Comparison of ENCODE assay signal across 11 cellular contexts in genomic region chr11:35675901-35676610, GRCh38. TPM values are rescaled to one million over a fixed set of nuclear protein-coding genes. Genes with fewer than 3 reads are reported as not detected.
A peak's percentile ranks its signal among the peaks of the same experiment; 100 is the strongest.
DNase-seq lines count a peak whose midpoint lies in the region; ATAC-seq, FAIRE-seq and TF ChIP-seq lines count a peak whose summit lies in the region.
"Had no signal": no experiment of that assay in that cellular context is flagged by ENCODE, and none has a peak within 500 bp of the region (broad histone marks: within the 10 kb centered on the region; RNA-seq: fewer than 3 reads in every experiment).

No MANE protein-coding gene starts in this region.

- no peak overlapping the region for H3K4me3 ChIP-seq in right lobe of liver
- no peak overlapping the region for H3K4me3 ChIP-seq in HepG2 (replicated peaks in 1 of 3; ENCODE audit: insufficient read depth in 1 of 3, low read depth in 2 of 3, low read length in 3 of 3)
- H3K4me3 ChIP-seq in fibroblast of villous mesenchyme (ENCODE audit: low read depth, low read length) = no peak overlapping the region
- no peak overlapping the region for H3K4me3 ChIP-seq in GM23338

- no peak overlapping the region for H3K27ac ChIP-seq in right lobe of liver
- H3K27ac ChIP-seq in HepG2 (ENCODE audit: extremely low read length, insufficient read depth, low read length) = no peak overlapping the region
- H3K27ac ChIP-seq in GM23338 (ENCODE audit: low read depth) = no peak overlapping the region

- no peaks in the 10 kb centered on the region for H3K27me3 ChIP-seq in right lobe of liver
- H3K27me3 ChIP-seq in HepG2 (ENCODE audit: control insufficient read depth in 1 of 2, insufficient read depth in 2 of 2, low read length in 2 of 2) = no peaks in the 10 kb centered on the region
- no peaks in the 10 kb centered on the region for H3K27me3 ChIP-seq in GM23338 (ENCODE audit: insufficient read depth)

- H3K79me2 ChIP-seq in HepG2 (ENCODE audit: insufficient read depth, low read length) (peaks cover 59% of the 10 kb centered on the region), GM23338 (replicated peaks; ENCODE audit: insufficient read depth) (peaks cover 86% of the 10 kb centered on the region)

- peak in 3 of 4 donors; percentile 15 to 25 (median 23) for ATAC-seq in right lobe of liver
- no peak for ATAC-seq in HepG2
- ATAC-seq in GM23338 = no peak

- 73% methylated on average over 1 of the region's 1 CpG for WGBS in right lobe of liver (ENCODE audit: insufficient coverage, low coverage, low lambda C conversion rate, missing lambda C conversion rate)
- 100% methylated on average over 1 of the region's 1 CpG for WGBS in HepG2 (ENCODE audit: low lambda C conversion rate)

- intact Hi-C loops in right lobe of liver (cut with DNase I) (no loop called here), HepG2 (cut with micrococcal nuclease; ENCODE audit: unreplicated experiment) (no loop called here)
- intact Hi-C loops in activated T-helper 2 cell treated with anti-CD3 and anti-CD28 coated beads, Interferon-gamma antibody, Interleukin-2, Interleukin-4, amounts not matched to agents 10 μg/mL and 5 μg/mL and 100 μg/mL, durations not matched to agents 14 hours and 24 hours and 36 hours (cut with micrococcal nuclease) = no loop called here

- H3K27ac Mint-ChIP-seq in IgD-negative memory B cell (peak overlapping the region; percentile 14 to 81 (median 76)), GM23338 (no peak overlapping the region)
- H3K27ac Mint-ChIP-seq in activated T-helper 2 cell treated with anti-CD3 and anti-CD28 coated beads, Interferon-gamma antibody, Interleukin-2, Interleukin-4, amounts not matched to agents 10 μg/mL and 5 μg/mL and 100 μg/mL, durations not matched to agents 14 hours and 24 hours and 36 hours = no peak overlapping the region
- H3K27ac Mint-ChIP-seq in activated T-cell treated with anti-CD3 and anti-CD28 coated beads, Interleukin-2, amount 50 U/mL, for 24 hours = no peak overlapping the region

- H4K20me1 ChIP-seq in HepG2 (ENCODE audit: insufficient read depth, low read length) = peaks cover 17% of the 10 kb centered on the region
- H4K20me1 ChIP-seq in GM23338 (replicated peaks; ENCODE audit: insufficient read depth) = 0 out of 2 replicates have a peak, but pooled peaks cover 7% of the 10 kb centered on the region

- H3K36me3 Mint-ChIP-seq in IgD-negative memory B cell (peaks cover 5% of the 10 kb centered on the region), GM23338 (ENCODE audit: low read depth) (no peaks in the 10 kb centered on the region)
- H3K36me3 Mint-ChIP-seq in activated T-helper 2 cell treated with anti-CD3 and anti-CD28 coated beads, Interferon-gamma antibody, Interleukin-2, Interleukin-4, amounts not matched to agents 10 μg/mL and 5 μg/mL and 100 μg/mL, durations not matched to agents 14 hours and 24 hours and 36 hours (ENCODE audit: low read depth) = no peaks in the 10 kb centered on the region
- H3K36me3 Mint-ChIP-seq in activated T-cell treated with anti-CD3 and anti-CD28 coated beads, Interleukin-2, amount 50 U/mL, for 24 hours (ENCODE audit: low read depth) = peaks cover 21% of the 10 kb centered on the region

- H3K9ac ChIP-seq in HepG2 (ENCODE audit: insufficient read depth, low read depth, low read length) = no peak overlapping the region

- TF ChIP-seq CTCF in right lobe of liver (IDR thresholded peaks at IDR 0.05) (no peak), HepG2 (CRISPR knock-in tag; IDR thresholded peaks at IDR 0.05) (no peak), fibroblast of villous mesenchyme (IDR thresholded peaks at IDR 0.05; ENCODE audit: insufficient read depth, low read depth, low read length) (no peak), GM23338 (conservative IDR thresholded peaks at IDR 0.05; ENCODE audit: low read depth in 2 of 2) (no peak)

- POLR2A ChIA-PET in HepG2 (lab: Yijun Ruan, JAX) = no interaction called here

- no peak overlapping the region for H2AFZ ChIP-seq in HepG2 (ENCODE audit: low read length)
- H2AFZ ChIP-seq in GM23338 = no peak overlapping the region

- no peaks in the 10 kb centered on the region for H3F3A ChIP-seq in GM23338 (replicated peaks; ENCODE audit: low read depth)

- CTCF ChIA-PET in HepG2 (lab: Yijun Ruan, JAX; ENCODE audit: low intra/inter-chr PET ratio, low total read pairs) = no interaction called here

- H3K9me2 ChIP-seq in GM23338 (ENCODE audit: insufficient read depth) = no peaks in the 10 kb centered on the region

- H3K4me3 Mint-ChIP-seq in IgD-negative memory B cell (no peak overlapping the region), GM23338 (no peak overlapping the region)
- H3K4me3 Mint-ChIP-seq in activated T-helper 2 cell treated with anti-CD3 and anti-CD28 coated beads, Interferon-gamma antibody, Interleukin-2, Interleukin-4, amounts not matched to agents 10 μg/mL and 5 μg/mL and 100 μg/mL, durations not matched to agents 14 hours and 24 hours and 36 hours (ENCODE audit: low read depth) = no peak overlapping the region
- H3K4me3 Mint-ChIP-seq in activated T-cell treated with anti-CD3 and anti-CD28 coated beads, Interleukin-2, amount 50 U/mL, for 24 hours = no peak overlapping the region

- no peak for TF ChIP-seq RAD21 in HepG2 (CRISPR knock-in tag; IDR thresholded peaks at IDR 0.05)

- TF ChIP-seq EP300 in HepG2 (IDR thresholded peaks at IDR 0.05; ENCODE audit: low read depth in 2 of 2, low read length in 2 of 2) (no peak), HepG2 (CRISPR knock-in tag; IDR thresholded peaks at IDR 0.05; ENCODE audit: borderline replicate concordance) (no peak)

- H3K9me3 ChIP-seq in right lobe of liver = no peaks in the 10 kb centered on the region
- H3K9me3 ChIP-seq in HepG2 (ENCODE audit: low read length) = no peaks in the 10 kb centered on the region

- no peak for TF ChIP-seq POLR2A in right lobe of liver (IDR thresholded peaks at IDR 0.05)
- TF ChIP-seq POLR2A in HepG2 (IDR thresholded peaks at IDR 0.05; ENCODE audit: insufficient read depth in 1 of 2, low read depth in 2 of 2, low read length in 2 of 2) = no peak

- in situ Hi-C loops in HepG2 (cut with HindIII; ENCODE audit: extremely low pct_ligation_motif_present, low pct_unique_long_range_greater_than_20kb) = no loop called here

- H3K36me3 ChIP-seq in right lobe of liver (no peaks in the 10 kb centered on the region), HepG2 (replicated peaks in 1 of 2; ENCODE audit: control insufficient read depth in 1 of 2, insufficient read depth in 2 of 2, low read length in 2 of 2) (no peaks in the 10 kb centered on the region; a peak in 2 of 5 replicates), GM23338 (ENCODE audit: insufficient read depth) (no peaks in the 10 kb centered on the region)

- H3K9me3 Mint-ChIP-seq in IgD-negative memory B cell = no peaks in the 10 kb centered on the region
- no peaks in the 10 kb centered on the region for H3K9me3 Mint-ChIP-seq in GM23338
- H3K9me3 Mint-ChIP-seq in activated T-helper 2 cell treated with anti-CD3 and anti-CD28 coated beads, Interferon-gamma antibody, Interleukin-2, Interleukin-4, amounts not matched to agents 10 μg/mL and 5 μg/mL and 100 μg/mL, durations not matched to agents 14 hours and 24 hours and 36 hours = no peaks in the 10 kb centered on the region
- H3K9me3 Mint-ChIP-seq in activated T-cell treated with anti-CD3 and anti-CD28 coated beads, Interleukin-2, amount 50 U/mL, for 24 hours = no peaks in the 10 kb centered on the region

- no peak overlapping the region for H3K4me2 ChIP-seq in HepG2 (ENCODE audit: low read depth, low read length)
- no peak overlapping the region for H3K4me2 ChIP-seq in GM23338

- FAIRE-seq in HepG2 (lab: Jason Lieb, UNC) = no peak
- FAIRE-seq: bronchial epithelial cell had no signal

- H3K4me1 Mint-ChIP-seq in IgD-negative memory B cell (peaks cover 50 to 73% (median 69%) of the 10 kb centered on the region in 3 donors), GM23338 (peaks cover 5% of the 10 kb centered on the region; the same call in 2 of the 3 replicates)
- peaks cover 4% of the 10 kb centered on the region for H3K4me1 Mint-ChIP-seq in activated T-helper 2 cell treated with anti-CD3 and anti-CD28 coated beads, Interferon-gamma antibody, Interleukin-2, Interleukin-4, amounts not matched to agents 10 μg/mL and 5 μg/mL and 100 μg/mL, durations not matched to agents 14 hours and 24 hours and 36 hours (ENCODE audit: low read depth)
- H3K4me1 Mint-ChIP-seq in activated T-cell treated with anti-CD3 and anti-CD28 coated beads, Interleukin-2, amount 50 U/mL, for 24 hours (ENCODE audit: low read depth) = peaks cover 82% of the 10 kb centered on the region

- BruUV-seq in HepG2 (replicated peaks; lab: Mats Ljungman, UMichigan) = no TSS peak

- H3K27me3 Mint-ChIP-seq in IgD-negative memory B cell (no peaks in the 10 kb centered on the region), GM23338 (ENCODE audit: insufficient read depth, low read depth, poor library complexity) (no peaks in the 10 kb centered on the region)
- no peaks in the 10 kb centered on the region for H3K27me3 Mint-ChIP-seq in activated T-helper 2 cell treated with anti-CD3 and anti-CD28 coated beads, Interferon-gamma antibody, Interleukin-2, Interleukin-4, amounts not matched to agents 10 μg/mL and 5 μg/mL and 100 μg/mL, durations not matched to agents 14 hours and 24 hours and 36 hours (ENCODE audit: low read depth)
- H3K27me3 Mint-ChIP-seq in activated T-cell treated with anti-CD3 and anti-CD28 coated beads, Interleukin-2, amount 50 U/mL, for 24 hours = no peaks in the 10 kb centered on the region

- H3K4me1 ChIP-seq in right lobe of liver (peaks cover 0 to 33% (median 9%) of the 10 kb centered on the region in 4 donors), HepG2 (ENCODE audit: insufficient read depth, low read length) (peaks cover 12% of the 10 kb centered on the region), GM23338 (ENCODE audit: insufficient read depth) (no peaks in the 10 kb centered on the region)

- no peak for DNase-seq in right lobe of liver
- no peak for DNase-seq in HepG2 (ENCODE audit: low spot score)
- peak; percentile 60 for DNase-seq in fibroblast of villous mesenchyme (ENCODE audit: low read depth)
- DNase-seq in GM23338 (ENCODE audit: low spot score) = no peak
- no peak for DNase-seq in activated T-helper 2 cell treated with anti-CD3 and anti-CD28 coated beads, Interferon-gamma antibody, Interleukin-2, Interleukin-4, amounts not matched to agents 10 μg/mL and 5 μg/mL and 100 μg/mL, durations not matched to agents 14 hours and 24 hours and 36 hours (ENCODE audit: low spot score)
- DNase-seq in activated T-cell treated with anti-CD3 and anti-CD28 coated beads, Interleukin-2, amount 50 U/mL, for 24 hours = no peak
- no peak for DNase-seq in NCI-H774 (lab: John Stamatoyannopoulos, UW)
- DNase-seq: NCI-H2227 treated with DMSO at 0.1 percent for 48 hours, substantia nigra had no signal

RNA-seq across cellular contexts. Expression of gene TRIM44, which starts 13.5 kb away (rescaled TPM):
- 10 to 100 TPM; 13.9 to 37.1 (median 31.9) TPM for total RNA-seq in right lobe of liver
- total RNA-seq in HepG2 (2016; rRNA removed; fragmentation: Illumina TruSeq; extraction: Trizol) = 22.7 and 25.6 TPM in 2 replicates
- 1.0 and 1.4 TPM in 2 replicates for total RNA-seq in HepG2 (2016; cell fraction: cytosol; rRNA removed; fragmentation: Illumina TruSeq; extraction: Trizol; ENCODE audit: low read depth)
- total RNA-seq in HepG2 (2016; cell fraction: insoluble cytoplasmic fraction; rRNA removed; fragmentation: Illumina TruSeq; extraction: Trizol) = 20.8 and 25.6 TPM in 2 replicates
- 5.2 and 7.4 TPM in 2 replicates for total RNA-seq in HepG2 (2016; cell fraction: membrane; rRNA removed; fragmentation: Illumina TruSeq; extraction: Trizol)
- 14.3 and 15.2 TPM in 2 replicates for total RNA-seq in HepG2 (2016; cell fraction: nucleus; rRNA removed; fragmentation: Illumina TruSeq; extraction: Trizol)
- 50.3 and 51.3 TPM in 2 replicates for polyA plus RNA-seq in HepG2 (2011; rRNA removed)
- polyA plus RNA-seq in HepG2 (2011; cell fraction: cytosol; rRNA removed) = 24.6 and 38.2 TPM in 2 replicates
- 51.2 and 70.4 TPM in 2 replicates for polyA plus RNA-seq in HepG2 (2011; cell fraction: nucleus; rRNA removed)
- 34.4 and 35.4 TPM in 2 replicates for polyA plus RNA-seq in HepG2 (2012)
- 2.4 and 2.5 TPM in 2 replicates for polyA plus RNA-seq in HepG2 (2016; cell fraction: cytosol; fragmentation: Illumina TruSeq; extraction: Trizol; ENCODE audit: low read depth)
- 24.9 and 32.9 TPM in 2 replicates for polyA plus RNA-seq in HepG2 (2016; cell fraction: insoluble cytoplasmic fraction; fragmentation: Illumina TruSeq; extraction: Trizol; ENCODE audit: low read depth)
- polyA plus RNA-seq in HepG2 (2016; cell fraction: membrane; fragmentation: Illumina TruSeq; extraction: Trizol; ENCODE audit: low read depth) = 7.1 and 7.9 TPM in 2 replicates
- 20.8 and 29.6 TPM in 2 replicates for polyA plus RNA-seq in HepG2 (2016; cell fraction: nucleus; fragmentation: Illumina TruSeq; extraction: Trizol; ENCODE audit: insufficient read depth, low read depth)
- polyA minus RNA-seq in HepG2 (2011; rRNA and poly(A)+ RNA removed; ENCODE audit: low replicate concordance) = 53.2 and 117 TPM in 2 replicates
- 26.8 and 39.3 TPM in 2 replicates for polyA minus RNA-seq in HepG2 (2011; cell fraction: cytosol; rRNA and poly(A)+ RNA removed)
- polyA minus RNA-seq in HepG2 (2011; cell fraction: nucleus; rRNA and poly(A)+ RNA removed) = 23.8 and 32.2 TPM in 2 replicates
- 42.0 TPM for polyA plus RNA-seq in IgD-negative memory B cell
- 16.8 and 20.3 TPM in 2 replicates for total RNA-seq in fibroblast of villous mesenchyme
- total RNA-seq in GM23338 (2014; rRNA removed; shearing (Covaris generic)) = 10.3 and 11.0 TPM in 2 replicates
- polyA plus RNA-seq in GM23338 (2016; fragmentation: Nextera tagmentation; extraction: Ambion mirVana) = 7.6 and 10.4 TPM in 2 replicates
- total RNA-seq in activated T-helper 2 cell treated with anti-CD3 and anti-CD28 coated beads, Interferon-gamma antibody, Interleukin-2, Interleukin-4, amounts not matched to agents 10 μg/mL and 5 μg/mL and 100 μg/mL, durations not matched to agents 14 hours and 24 hours and 36 hours = 21.7 and 22.8 TPM in 2 replicates

RNA-seq across cellular contexts. Expression of gene FJX1, which starts 57.8 kb away (rescaled TPM):
- total RNA-seq in right lobe of liver (1 to 10 TPM in 5 of 6 experiments, under 1 TPM in 1; 0.79 to 4.2 (median 1.3) TPM), HepG2 (2016; rRNA removed; fragmentation: Illumina TruSeq; extraction: Trizol) (0.44 and 0.82 TPM in 2 replicates), fibroblast of villous mesenchyme (89.8 and 205 TPM in 2 replicates)
- 0.10 and 0.26 TPM in 2 replicates for total RNA-seq in HepG2 (2016; cell fraction: cytosol; rRNA removed; fragmentation: Illumina TruSeq; extraction: Trizol; ENCODE audit: low read depth)
- 0.42 and 0.91 TPM in 2 replicates for total RNA-seq in HepG2 (2016; cell fraction: insoluble cytoplasmic fraction; rRNA removed; fragmentation: Illumina TruSeq; extraction: Trizol)
- total RNA-seq in HepG2 (2016; cell fraction: membrane; rRNA removed; fragmentation: Illumina TruSeq; extraction: Trizol) = 0.37 and 0.38 TPM in 2 replicates
- 0.53 and 0.71 TPM in 2 replicates for total RNA-seq in HepG2 (2016; cell fraction: nucleus; rRNA removed; fragmentation: Illumina TruSeq; extraction: Trizol)
- polyA plus RNA-seq in HepG2 (2011; rRNA removed) (0.10 and 0.40 TPM in 2 replicates), IgD-negative memory B cell (not detected), GM23338 (2016; fragmentation: Nextera tagmentation; extraction: Ambion mirVana) (9.4 and 10.0 TPM in 2 replicates)
- polyA plus RNA-seq in HepG2 (2011; cell fraction: cytosol; rRNA removed) = 0.19 and 0.25 TPM in 2 replicates
- 0.36 and 0.39 TPM in 2 replicates for polyA plus RNA-seq in HepG2 (2011; cell fraction: nucleus; rRNA removed)
- 0.11 and 0.40 TPM in 2 replicates for polyA plus RNA-seq in HepG2 (2012)
- 0.05 TPM in 1 of 2 replicates, not detected in the other for polyA plus RNA-seq in HepG2 (2016; cell fraction: cytosol; fragmentation: Illumina TruSeq; extraction: Trizol; ENCODE audit: low read depth)
- 0.43 and 0.65 TPM in 2 replicates for polyA plus RNA-seq in HepG2 (2016; cell fraction: insoluble cytoplasmic fraction; fragmentation: Illumina TruSeq; extraction: Trizol; ENCODE audit: low read depth)
- polyA plus RNA-seq in HepG2 (2016; cell fraction: membrane; fragmentation: Illumina TruSeq; extraction: Trizol; ENCODE audit: low read depth) = 0.24 and 0.30 TPM in 2 replicates
- polyA plus RNA-seq in HepG2 (2016; cell fraction: nucleus; fragmentation: Illumina TruSeq; extraction: Trizol; ENCODE audit: insufficient read depth, low read depth) = 0.75 and 1.6 TPM in 2 replicates
- 0.38 and 4.6 TPM in 2 replicates for polyA minus RNA-seq in HepG2 (2011; rRNA and poly(A)+ RNA removed; ENCODE audit: low replicate concordance)
- 0.44 TPM in 1 of 2 replicates, not detected in the other for polyA minus RNA-seq in HepG2 (2011; cell fraction: cytosol; rRNA and poly(A)+ RNA removed)
- polyA minus RNA-seq in HepG2 (2011; cell fraction: nucleus; rRNA and poly(A)+ RNA removed) = 0.25 and 0.26 TPM in 2 replicates
- 16.1 and 18.4 TPM in 2 replicates for total RNA-seq in GM23338 (2014; rRNA removed; shearing (Covaris generic))
- 0.09 TPM in 2 replicates for total RNA-seq in activated T-helper 2 cell treated with anti-CD3 and anti-CD28 coated beads, Interferon-gamma antibody, Interleukin-2, Interleukin-4, amounts not matched to agents 10 μg/mL and 5 μg/mL and 100 μg/mL, durations not matched to agents 14 hours and 24 hours and 36 hours

Comparison
In these comparisons a context has a peak if more than half of its experiments do, and no peak if none do; other contexts are left out.
1. ATAC-seq: peak in right lobe of liver (3 of 4); none in HepG2 (single experiment) and GM23338 (single experiment).
2. H3K27ac Mint-ChIP-seq: peak in IgD-negative memory B cell (3 of 3); none in GM23338 (single experiment), activated T-helper 2 cell treated with anti-CD3 and anti-CD28 coated beads, Interferon-gamma antibody, Interleukin-2, Interleukin-4, amounts not matched to agents 10 μg/mL and 5 μg/mL and 100 μg/mL, durations not matched to agents 14 hours and 24 hours and 36 hours (single experiment) and activated T-cell treated with anti-CD3 and anti-CD28 coated beads, Interleukin-2, amount 50 U/mL, for 24 hours (single experiment).